ENCODE assay signal across 8 cellular contexts in the genomic region with DNA sequence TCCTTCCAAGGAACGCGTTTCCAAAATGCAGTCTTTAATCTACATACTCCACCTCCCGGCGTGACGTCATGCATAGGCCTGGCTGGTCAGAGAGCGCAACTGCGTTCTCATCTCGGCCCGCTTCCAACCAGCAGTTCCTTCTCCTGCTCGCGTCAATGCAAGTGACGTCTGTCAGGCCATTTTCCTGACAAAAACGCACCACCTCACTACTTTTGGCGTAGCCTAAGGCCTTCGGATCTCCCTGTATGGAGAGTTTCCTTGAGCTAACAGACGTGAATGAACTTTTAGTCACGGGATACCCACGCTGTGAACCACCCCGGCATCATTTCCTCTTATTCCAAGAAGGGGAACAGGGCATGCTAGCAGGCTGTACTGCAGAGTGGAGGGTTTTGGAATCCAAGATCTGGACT. TPM values are rescaled to one million over a fixed set of nuclear protein-coding genes. Genes with fewer than 3 reads are reported as not detected.
DNase-seq lines count a peak whose midpoint lies in the region; ATAC-seq lines count a peak whose summit lies in the region.

No MANE protein-coding gene starts in this region.

- H3K9me3 Mint-ChIP-seq in activated CD4-positive, alpha-beta T cell treated with anti-CD3 and anti-CD28 coated beads for 36 hours (ENCODE audit: low read depth): no peaks in the 10 kb centered on the region

- CTCF ChIA-PET in activated CD4-positive, alpha-beta T cell treated with anti-CD3 and anti-CD28 coated beads for 36 hours (lab: Charles Lee): interaction anchor here (0.7 kb wide), 1 partner anchor 322 kb away, joined by 3 read pairs; no protein-coding TSS in a partner anchor

- ATAC-seq in activated CD4-positive, alpha-beta T cell treated with anti-CD3 and anti-CD28 coated beads for 36 hours: peak; percentile 61
- ATAC-seq in GM18868 (IDR thresholded peaks at IDR 0.05; ENCODE audit: unreplicated experiment) (no peak), GM18873 (IDR thresholded peaks at IDR 0.05; ENCODE audit: low FRiP score, unreplicated experiment) (no peak)

- H3K4me1 Mint-ChIP-seq in activated CD4-positive, alpha-beta T cell treated with anti-CD3 and anti-CD28 coated beads for 36 hours: peaks cover 9% of the 10 kb centered on the region

- no peaks in the 10 kb centered on the region for H3K36me3 Mint-ChIP-seq in activated CD4-positive, alpha-beta T cell treated with anti-CD3 and anti-CD28 coated beads for 36 hours (ENCODE audit: low read depth)

- peak; percentile 70 for DNase-seq in activated CD4-positive, alpha-beta T cell treated with anti-CD3 and anti-CD28 coated beads for 36 hours
- no peak for DNase-seq in activated CD4-positive, alpha-beta T cell treated with anti-CD3 and anti-CD28 coated beads for 1 hour
- peak; percentile 20 for DNase-seq in activated CD8-positive, alpha-beta memory T cell treated with anti-CD3 and anti-CD28 coated beads, Interleukin-2, amount 50 U/mL, for 4 hours
- DNase-seq in fibroblast of peridontal ligament (ENCODE audit: extremely low read depth) (peak; percentile 92), posterior cingulate gyrus (peak in 6 of 10 donors; percentile 21 to 90 (median 32)), HuH-7.5 (ENCODE audit: low spot score) (no peak)

- H3K4me3 Mint-ChIP-seq in activated CD4-positive, alpha-beta T cell treated with anti-CD3 and anti-CD28 coated beads for 36 hours: peak overlapping the region; percentile 36

- intact Hi-C loops in activated CD4-positive, alpha-beta T cell treated with anti-CD3 and anti-CD28 coated beads for 36 hours (cut with DNase I, micrococcal nuclease): no loop called here
- intact Hi-C loops in posterior cingulate gyrus (cut with DNase I): no loop called here

- peaks cover 2% of the 10 kb centered on the region for H3K27me3 Mint-ChIP-seq in activated CD4-positive, alpha-beta T cell treated with anti-CD3 and anti-CD28 coated beads for 36 hours

- POLR2A ChIA-PET in activated CD4-positive, alpha-beta T cell treated with anti-CD3 and anti-CD28 coated beads for 36 hours (lab: Charles Lee): interaction anchor here (1.0 to 2.9 kb wide), 2 partner anchors 9 to 35 kb away, joined by 5 to 10 read pairs; no protein-coding TSS in a partner anchor

- no peak overlapping the region for H3K27ac Mint-ChIP-seq in activated CD4-positive, alpha-beta T cell treated with anti-CD3 and anti-CD28 coated beads for 36 hours

RNA-seq across cellular contexts. Expression of a gene that starts 25.0 kb away (rescaled TPM):
- under 1 TPM; 0.14 to 0.21 TPM for total RNA-seq in activated CD4-positive, alpha-beta T cell treated with anti-CD3 and anti-CD28 coated beads for 36 hours

RNA-seq across cellular contexts. Expression of a gene that starts 25.5 kb away (rescaled TPM):
- total RNA-seq in activated CD4-positive, alpha-beta T cell treated with anti-CD3 and anti-CD28 coated beads for 36 hours: 10 to 100 TPM; 85.4 to 87.2 TPM

Comparison
In these comparisons a context has a peak if more than half of its experiments do, and no peak if none do; other contexts are left out.
1. DNase-seq: peak in activated CD4-positive, alpha-beta T cell treated with anti-CD3 and anti-CD28 coated beads for 36 hours (single experiment), activated CD8-positive, alpha-beta memory T cell treated with anti-CD3 and anti-CD28 coated beads, Interleukin-2, amount 50 U/mL, for 4 hours (single experiment), fibroblast of peridontal ligament (single experiment) and posterior cingulate gyrus (6 of 10); none in activated CD4-positive, alpha-beta T cell treated with anti-CD3 and anti-CD28 coated beads for 1 hour (single experiment) and HuH-7.5 (single experiment).